In the genomic region with DNA sequence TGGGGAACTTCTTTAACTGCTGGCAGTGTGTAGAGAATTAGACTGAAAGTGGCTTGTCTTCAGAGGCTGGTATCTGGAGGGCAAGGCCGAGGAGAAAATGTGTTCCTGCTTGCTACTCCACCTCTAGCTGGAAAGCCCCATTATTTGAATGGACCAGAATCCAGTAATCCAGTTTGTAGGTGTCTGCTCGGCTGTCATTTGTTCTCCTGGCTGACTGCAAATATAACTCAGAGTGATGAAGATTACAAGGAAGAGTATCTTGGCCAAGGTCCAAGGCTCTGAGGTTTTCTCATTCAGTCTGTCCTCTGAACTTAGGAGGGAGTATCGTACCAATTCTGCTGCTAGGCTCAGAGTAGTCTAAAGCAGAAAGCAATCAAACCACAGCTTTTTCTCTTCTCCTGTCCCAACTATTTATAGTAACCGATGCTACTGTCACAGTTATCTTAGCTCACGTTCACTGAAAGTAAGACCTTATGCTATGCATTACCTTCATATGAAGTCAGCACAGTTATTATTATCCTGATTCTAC, we compare ENCODE assay signal across 11 cellular contexts.
DNase-seq lines count a peak whose midpoint lies in the region; ATAC-seq and TF ChIP-seq lines count a peak whose summit lies in the region.
"Had no signal": no experiment of that assay in that cellular context is flagged by ENCODE, and none has a peak within 500 bp of the region (broad histone marks: within the 10 kb centered on the region; RNA-seq: fewer than 3 reads in every experiment).

No MANE protein-coding gene starts in this region.

- no peak overlapping the region for H3K4me3 ChIP-seq in epithelial cell of esophagus (ENCODE audit: low read length)
- H3K4me3 ChIP-seq: PC-9, tibial nerve had no signal

- DNase-seq in epithelial cell of esophagus (ENCODE audit: low read depth) (peak; percentile 55), islet precursor cell (no peak), C1 segment of cervical spinal cord (lab: John Stamatoyannopoulos, UW) (no peak), kidney glomerular epithelial cell (lab: John Stamatoyannopoulos, UW) (no peak), NCI-H1436 (lab: John Stamatoyannopoulos, UW) (no peak)
- DNase-seq: foreskin fibroblast, PC-9 had no signal

- ATAC-seq in GM18511 (IDR thresholded peaks at IDR 0.05; ENCODE audit: unreplicated experiment) (peak; percentile 89), GM21390 (IDR thresholded peaks at IDR 0.05; ENCODE audit: unreplicated experiment) (peak; percentile 91), HG03354 (IDR thresholded peaks at IDR 0.05; ENCODE audit: poor library complexity, severe bottlenecking, unreplicated experiment) (peak; percentile 72)

- no peak for TF ChIP-seq CTCF in epithelial cell of esophagus (IDR thresholded peaks at IDR 0.05; ENCODE audit: insufficient read depth, low read depth, low read length, missing control alignments)
